ENCODE assay signal across 1 cellular context in genomic region chr16:720990-721764, GRCh38.
TF ChIP-seq lines count a peak whose summit lies in the region.

TSS of gene ANTKMT (plus strand) at chr16:721146. CDS start at chr16:721275, 129 bp downstream.

TF ChIP-seq in HepG2, 621 proteins besides CTCF, POLR2A, EP300 and RAD21 (continued from another document):
- TF ChIP-seq ZBTB39 (CRISPR knock-in tag; IDR thresholded peaks at IDR 0.05) (0 out of 2 replicates have a peak, but pooled peaks have one; percentile 3), PBX3 (CRISPR knock-in tag; IDR thresholded peaks at IDR 0.05; ENCODE audit: borderline replicate concordance) (no peak), ZC3H4 (CRISPR knock-in tag; IDR thresholded peaks at IDR 0.05; ENCODE audit: borderline replicate concordance) (no peak), SMYD3 (CRISPR knock-in tag; IDR thresholded peaks at IDR 0.05) (no peak), ZNF567 (CRISPR knock-in tag; IDR thresholded peaks at IDR 0.05; ENCODE audit: borderline replicate concordance) (0 out of 2 replicates have a peak, but pooled peaks have one; percentile 87), CERS6 (CRISPR knock-in tag; IDR thresholded peaks at IDR 0.05) (no peak), PITX1 (CRISPR knock-in tag; IDR thresholded peaks at IDR 0.05) (0 out of 2 replicates have a peak, but pooled peaks have one; percentile 23), KDM3A (CRISPR knock-in tag; IDR thresholded peaks at IDR 0.05; ENCODE audit: low read depth) (no peak), ZNF687 (CRISPR knock-in tag; IDR thresholded peaks at IDR 0.05) (peak; percentile 96), ZNF576 (CRISPR knock-in tag; IDR thresholded peaks at IDR 0.05) (0 out of 2 replicates have a peak, but pooled peaks have one; percentile 40), ETS1 (CRISPR knock-in tag; IDR thresholded peaks at IDR 0.05) (peak; percentile 14; the same call in 1 of the 2 replicates), HMG20B (CRISPR knock-in tag; conservative IDR thresholded peaks at IDR 0.05) (no peak), SALL2 (CRISPR knock-in tag; IDR thresholded peaks at IDR 0.05) (peak; percentile 78; the same call in 1 of the 2 replicates)
TF ChIP-seq in HepG2: peak in this region for 249.
